In the genomic region with DNA sequence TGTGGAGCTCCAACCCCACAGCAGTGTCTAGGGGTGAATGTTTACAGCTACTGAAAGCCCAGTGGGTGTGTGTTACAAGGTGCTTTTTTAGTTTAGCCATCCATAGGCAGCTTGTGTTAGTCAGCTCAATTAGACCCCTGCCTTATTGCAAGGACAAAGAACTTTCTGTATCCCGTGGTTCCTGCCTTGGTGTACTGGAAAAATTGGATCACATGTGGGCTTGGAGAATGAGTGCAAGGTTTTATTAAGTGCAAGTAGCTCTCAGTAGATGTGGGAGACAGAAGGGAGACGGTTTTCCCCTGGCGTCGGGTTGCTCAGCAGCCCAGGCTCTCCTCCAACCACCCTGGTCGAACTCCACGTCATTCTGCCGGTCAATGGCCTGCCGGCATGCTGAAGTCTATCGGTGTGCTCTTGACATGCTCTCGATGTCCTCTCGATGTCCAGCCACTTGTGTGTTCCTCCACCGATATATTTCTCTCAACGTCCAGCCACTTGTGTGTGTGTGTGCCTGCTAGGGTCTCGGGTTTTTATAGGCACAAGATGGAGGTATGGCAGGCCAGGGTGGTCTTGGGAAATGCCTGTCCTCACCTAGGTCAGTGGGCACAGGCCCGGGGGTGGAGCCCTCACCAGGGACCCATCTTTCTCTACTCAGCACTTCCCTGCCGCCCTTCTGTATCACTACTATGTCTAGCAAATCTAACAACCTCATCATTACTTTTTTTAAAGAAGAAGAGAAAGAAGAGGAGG, we compare ENCODE assay signal across 22 cellular contexts. TPM values are rescaled to one million over a fixed set of nuclear protein-coding genes. Genes with fewer than 3 reads are reported as not detected.
DNase-seq lines count a peak whose midpoint lies in the region; ATAC-seq, FAIRE-seq and TF ChIP-seq lines count a peak whose summit lies in the region.
"Had no signal": no experiment of that assay in that cellular context is flagged by ENCODE, and none has a peak within 500 bp of the region (broad histone marks: within the 10 kb centered on the region; RNA-seq: fewer than 3 reads in every experiment).

No MANE protein-coding gene starts in this region.

- H2BK15ac ChIP-seq in H9 (ENCODE audit: low read depth, low read length), result no peak overlapping the region

- H3K27ac Mint-ChIP-seq in H9, result peak overlapping the region in 2 of 3 experiments; percentile 35 to 81; a peak in 5 of 7 replicates
- H3K27ac Mint-ChIP-seq in nephron progenitor cell, result peak overlapping the region; percentile 85
- peak overlapping the region; percentile 55 for H3K27ac Mint-ChIP-seq in stimulated activated effector memory CD8-positive, alpha-beta T cell treated with anti-CD3 and anti-CD28 coated beads, Interleukin-12 subunit alpha, Interleukin-12 subunit beta, amount 100 ng/mL, for 72 hours
- H3K27ac Mint-ChIP-seq: B cell, T-cell had no signal

- no peak for TF ChIP-seq RAD21 in GM12878 (IDR thresholded peaks at IDR 0.05; ENCODE audit: insufficient read depth, low read depth, low read length)

- SMC1A ChIA-PET in GM12878 (lab: Charles Lee; ENCODE audit: uncharacterized antibody, unreplicated experiment), result interaction anchor here (1.0 to 2.3 kb wide), 2 partner anchors 12 to 19 kb away, joined by 3 to 5 read pairs; no protein-coding TSS in a partner anchor

- H3K4me1 Mint-ChIP-seq in H9 (peaks cover 12% of the 10 kb centered on the region in 2 experiments), nephron progenitor cell (no peaks in the 10 kb centered on the region)
- no peaks in the 10 kb centered on the region for H3K4me1 Mint-ChIP-seq in stimulated activated effector memory CD8-positive, alpha-beta T cell treated with anti-CD3 and anti-CD28 coated beads, Interleukin-12 subunit alpha, Interleukin-12 subunit beta, amount 100 ng/mL, for 72 hours
- H3K4me1 Mint-ChIP-seq: B cell, CD14-positive monocyte, T-cell had no signal

- H3K4me2 ChIP-seq in H9 (ENCODE audit: insufficient read depth, insufficient read length, low read length) (no peak overlapping the region), GM12878 (ENCODE audit: control insufficient read depth, insufficient read depth) (no peak overlapping the region)
- H3K4me2 ChIP-seq: A549 had no signal

- H3K27me3 Mint-ChIP-seq in H9 (ENCODE audit: low read depth) (no peaks in the 10 kb centered on the region), nephron progenitor cell (ENCODE audit: low read depth, poor library complexity) (no peaks in the 10 kb centered on the region)
- H3K27me3 Mint-ChIP-seq: B cell, T-cell had no signal

- no peak overlapping the region for H3K18ac ChIP-seq in H9 (ENCODE audit: insufficient read length, low read depth, low read length)

- no peak overlapping the region for H2BK12ac ChIP-seq in H9 (ENCODE audit: insufficient read length, low read depth, low read length)

- H3K14ac ChIP-seq in H9 (ENCODE audit: insufficient read depth, low read length), result no peak overlapping the region

- H4K20me1 ChIP-seq in H9 (ENCODE audit: control insufficient read depth, insufficient read depth, insufficient read length) (no peaks in the 10 kb centered on the region), GM12878 (ENCODE audit: control insufficient read depth, insufficient read depth) (no peaks in the 10 kb centered on the region)

- no peak overlapping the region for H3T11ph ChIP-seq in H9 (ENCODE audit: low read length)

- H2BK120ac ChIP-seq in H9 (ENCODE audit: low read depth, low read length, poor library complexity, severe bottlenecking), result no peak overlapping the region

- H4K8ac ChIP-seq in H9 (replicated peaks; ENCODE audit: insufficient read length, low read depth, low read length), result no peak overlapping the region

- no CpG with 5 or more reads among the region's 16 CpGs for WGBS in H9 (ENCODE audit: extremely low coverage, insufficient read length, low lambda C conversion rate)
- WGBS in GM12878 (ENCODE audit: insufficient coverage, insufficient replicate concordance, low lambda C conversion rate, missing lambda C conversion rate), result 98% methylated on average over 16 of the region's 16 CpGs

- H3K27ac ChIP-seq in H9 (ENCODE audit: insufficient read length, low read depth, low read length) (no peak overlapping the region), GM12878 (ENCODE audit: control insufficient read depth, insufficient read depth) (no peak overlapping the region)
- H3K27ac ChIP-seq: A549 had no signal

- H3K23ac ChIP-seq in H9 (ENCODE audit: insufficient read length, low read depth, low read length), result no peak overlapping the region

- DNase-seq in H9 (no peak), GM12878 (ENCODE audit: low read depth, low spot score) (no peak), nephron progenitor cell (no peak), SW 1271 (lab: John Stamatoyannopoulos, UW) (no peak), kidney tubule cell (ENCODE audit: low spot score) (no peak)
- DNase-seq in stimulated activated effector memory CD8-positive, alpha-beta T cell treated with anti-CD3 and anti-CD28 coated beads, Interleukin-12 subunit alpha, Interleukin-12 subunit beta, amount 100 ng/mL, for 72 hours (ENCODE audit: low spot score in 2 of 2), result no peak
- DNase-seq: COR-L47, DMS 273 treated with DMSO at 0.1 percent for 48 hours, DMS79 treated with DMSO at 0.1 percent for 48 hours, Kasumi-1, NCI-H1417 treated with DMSO at 0.1 percent for 48 hours, NCI-H187 treated with DMSO at 0.1 percent for 48 hours, NCI-H2107, NCI-H446 treated with DMSO at 0.1 percent for 48 hours, NCI-H526 treated with DMSO at 0.1 percent for 48 hours, SHP77, T-cell had no signal

- H3K9me3 ChIP-seq in H9 (ENCODE audit: control insufficient read depth, low read depth, low read length) (no peaks in the 10 kb centered on the region), GM12878 (replicated peaks; ENCODE audit: control insufficient read depth, insufficient read depth, low read length) (no peaks in the 10 kb centered on the region)
- H3K9me3 ChIP-seq: A549 had no signal

- no peaks in the 10 kb centered on the region for H3K79me1 ChIP-seq in H9 (ENCODE audit: insufficient read depth, low read depth, low read length, poor library complexity, severe bottlenecking)

- TF ChIP-seq POLR2A in GM12878 (IDR thresholded peaks at IDR 0.05; ENCODE audit: low read depth, low read length), result no peak

- no peak overlapping the region for H2BK5ac ChIP-seq in H9 (ENCODE audit: insufficient read length, low read length)

- TF ChIP-seq CTCF in H9 (conservative IDR thresholded peaks at IDR 0.05) (no peak), GM12878 (IDR thresholded peaks at IDR 0.05 in 2 of 3, conservative IDR thresholded peaks at IDR 0.05 in 1 of 3; ENCODE audit: control insufficient read depth in 2 of 3, extremely low read depth in 1 of 3, insufficient read depth in 1 of 3, low read depth in 3 of 3, low read length in 3 of 3) (no peak), nephron progenitor cell (IDR thresholded peaks at IDR 0.05) (no peak)

- H4K5ac ChIP-seq in H9 (ENCODE audit: insufficient read length, low read depth, low read length), result no peak overlapping the region

- H3K9me3 Mint-ChIP-seq in H9, result no peaks in the 10 kb centered on the region
- no peaks in the 10 kb centered on the region for H3K9me3 Mint-ChIP-seq in nephron progenitor cell
- no peaks in the 10 kb centered on the region for H3K9me3 Mint-ChIP-seq in stimulated activated effector memory CD8-positive, alpha-beta T cell treated with anti-CD3 and anti-CD28 coated beads, Interleukin-12 subunit alpha, Interleukin-12 subunit beta, amount 100 ng/mL, for 72 hours
- H3K9me3 Mint-ChIP-seq: CD14-positive monocyte, T-cell had no signal

- in situ Hi-C loops in GM12878 (cut with MboI), result no loop called here

- H3K27me3 ChIP-seq in H9 (ENCODE audit: insufficient read depth, low read length), result no peaks in the 10 kb centered on the region
- H3K27me3 ChIP-seq in GM12878 (replicated peaks in 1 of 2; ENCODE audit: control insufficient read depth in 2 of 2, insufficient read depth in 2 of 2, low read length in 1 of 2), result no peaks in the 10 kb centered on the region

- POLR2A ChIA-PET in GM12878 (lab: Charles Lee), result interaction anchor here (0.7 kb wide), 1 partner anchor 20 kb away, joined by 3 read pairs; no protein-coding TSS in a partner anchor

- no peak overlapping the region for H4K91ac ChIP-seq in H9 (ENCODE audit: insufficient read length, low read depth, low read length)

- H2AFZ ChIP-seq in H9 (ENCODE audit: low read length), result no peak overlapping the region
- H2AFZ ChIP-seq in GM12878 (ENCODE audit: control insufficient read depth, low read depth, low read length), result no peak overlapping the region

- no peaks in the 10 kb centered on the region for H3K23me2 ChIP-seq in H9 (ENCODE audit: insufficient read length, low read depth, low read length, poor library complexity, severe bottlenecking)

- intact Hi-C loops in GM12878 (cut with micrococcal nuclease; ENCODE audit: unreplicated experiment), result no loop called here

- CTCF ChIA-PET in GM12878 (lab: Yijun Ruan, JAX), result interaction anchor here (1.4 kb wide), 1 partner anchor 51 kb away, joined by 4 read pairs; no protein-coding TSS in a partner anchor

- BruUV-seq in GM12878 (replicated peaks; lab: Mats Ljungman, UMichigan), result TSS peak; percentile 10

- FAIRE-seq in GM12878 (lab: Jason Lieb, UNC), result no peak

- RAD21 ChIA-PET in GM12878 (lab: Charles Lee; ENCODE audit: unreplicated experiment), result interaction anchor here (1.3 kb wide), 1 partner anchor 11 kb away, joined by 3 read pairs; no protein-coding TSS in a partner anchor

- ATAC-seq in GM12878 (no peak), HG03097 (IDR thresholded peaks at IDR 0.05; ENCODE audit: low FRiP score, unreplicated experiment) (no peak)
- ATAC-seq in stimulated activated effector memory CD8-positive, alpha-beta T cell treated with anti-CD3 and anti-CD28 coated beads, Interleukin-12 subunit alpha, Interleukin-12 subunit beta, amount 100 ng/mL, for 72 hours, result no peak
- ATAC-seq: SK-N-SH treated with all-trans-retinoic acid at 6 μM for 48 hours, T-cell had no signal

- H3K9ac ChIP-seq in H9 (ENCODE audit: extremely low read depth, insufficient read length, low read length), result no peak overlapping the region
- H3K9ac ChIP-seq in GM12878 (ENCODE audit: control insufficient read depth, insufficient read depth, low read length), result no peak overlapping the region

- H3K56ac ChIP-seq in H9 (ENCODE audit: insufficient read length, low read depth, low read length), result no peak overlapping the region

- no peak for TF ChIP-seq EP300 in GM12878 (IDR thresholded peaks at IDR 0.05; ENCODE audit: borderline replicate concordance in 1 of 2, control insufficient read depth in 1 of 2, low read depth in 2 of 2, low read length in 2 of 2)

- peaks cover 19 to 31% (median 29%) of the 10 kb centered on the region in 3 experiments; a peak in 6 of 7 replicates for H3K36me3 Mint-ChIP-seq in H9 (ENCODE audit: insufficient read depth in 1 of 3, low read depth in 3 of 3)
- H3K36me3 Mint-ChIP-seq in nephron progenitor cell (ENCODE audit: low read depth), result peaks cover 41% of the 10 kb centered on the region
- H3K36me3 Mint-ChIP-seq in stimulated activated effector memory CD8-positive, alpha-beta T cell treated with anti-CD3 and anti-CD28 coated beads, Interleukin-12 subunit alpha, Interleukin-12 subunit beta, amount 100 ng/mL, for 72 hours, result peaks cover 17% of the 10 kb centered on the region

- peaks cover 5% of the 10 kb centered on the region; the same call in 1 of the 2 replicates for H3K79me2 ChIP-seq in H9 (ENCODE audit: insufficient read depth, low read length)
- peaks cover 19% of the 10 kb centered on the region for H3K79me2 ChIP-seq in GM12878 (ENCODE audit: control insufficient read depth, insufficient read depth, low read length)

- H3K4me3 Mint-ChIP-seq in H9 (no peak overlapping the region), nephron progenitor cell (no peak overlapping the region)
- no peak overlapping the region for H3K4me3 Mint-ChIP-seq in stimulated activated effector memory CD8-positive, alpha-beta T cell treated with anti-CD3 and anti-CD28 coated beads, Interleukin-12 subunit alpha, Interleukin-12 subunit beta, amount 100 ng/mL, for 72 hours
- H3K4me3 Mint-ChIP-seq: B cell, CD14-positive monocyte, T-cell had no signal

- no peak overlapping the region for H3K4me3 ChIP-seq in GM12878
- H3K4me3 ChIP-seq: A549 had no signal

- peaks cover 7 to 10% of the 10 kb centered on the region in 2 experiments for H3K36me3 ChIP-seq in GM12878 (ENCODE audit: control insufficient read depth in 2 of 2, insufficient read depth in 2 of 2, low read length in 1 of 2)

- H3K4ac ChIP-seq in H9 (ENCODE audit: low read depth, low read length), result no peak overlapping the region

- H2BK20ac ChIP-seq in H9 (ENCODE audit: low read depth, low read length, poor library complexity, severe bottlenecking), result no peak overlapping the region

- H3K4me1 ChIP-seq in H9 (ENCODE audit: insufficient read depth, low read length) (peaks cover 2% of the 10 kb centered on the region; the same call in 1 of the 2 replicates), GM12878 (ENCODE audit: control insufficient read depth, insufficient read depth, low read length) (no peaks in the 10 kb centered on the region)

- H2AK5ac ChIP-seq in H9 (ENCODE audit: insufficient read length, low read length), result no peak overlapping the region

RNA-seq across cellular contexts. Expression of a gene that starts 13.8 kb away (rescaled TPM):
- total RNA-seq in H9 (2021) (41.1 and 41.5 TPM in 2 replicates), GM12878 (2014; rRNA removed) (37.4 and 55.3 TPM in 2 replicates), GM12878 (2014; rRNA removed; fragmentation: Illumina TruSeq; extraction: Trizol) (39.8 and 41.2 TPM in 2 replicates), GM12878 (2021) (30.8 and 31.5 TPM in 2 replicates)
- 140 and 175 TPM in 2 replicates for total RNA-seq in GM12878 (2013; cell fraction: nucleolus; rRNA removed)
- polyA plus RNA-seq in GM12878 (2011; ENCODE audit: low read depth), result 11.9 TPM
- polyA plus RNA-seq in GM12878 (2011; rRNA removed) (90.5 and 153 TPM in 2 replicates), GM12878 (2014; fragmentation: Illumina TruSeq; extraction: Trizol) (34.8 and 47.4 TPM in 2 replicates), GM12878 (2014; fragmentation: Nextera tagmentation; extraction: Ambion mirVana) (10 to 100 TPM; 69.1 to 74.9 TPM), GM12878 (2014; rRNA removed) (38.2 and 50.9 TPM in 2 replicates), GM12878 (2016; fragmentation: Nextera tagmentation; extraction: Ambion mirVana) (10 to 100 TPM; 53.8 to 54.1 TPM)
- polyA plus RNA-seq in GM12878 (2011; cell fraction: cytosol; rRNA removed), result 23.6 and 23.9 TPM in 2 replicates
- 170 and 181 TPM in 2 replicates for polyA plus RNA-seq in GM12878 (2011; cell fraction: nucleus; rRNA removed)
- polyA plus RNA-seq in GM12878 (2012), result 20.5 and 27.9 TPM in 2 replicates
- 36.8 and 67.5 TPM in 2 replicates for polyA minus RNA-seq in GM12878 (2011; rRNA and poly(A)+ RNA removed)
- polyA minus RNA-seq in GM12878 (2011; cell fraction: cytosol; rRNA and poly(A)+ RNA removed), result 23.7 and 25.3 TPM in 2 replicates
- polyA minus RNA-seq in GM12878 (2011; cell fraction: nucleus; rRNA and poly(A)+ RNA removed), result 65.2 and 82.7 TPM in 2 replicates
